In the genomic region with DNA sequence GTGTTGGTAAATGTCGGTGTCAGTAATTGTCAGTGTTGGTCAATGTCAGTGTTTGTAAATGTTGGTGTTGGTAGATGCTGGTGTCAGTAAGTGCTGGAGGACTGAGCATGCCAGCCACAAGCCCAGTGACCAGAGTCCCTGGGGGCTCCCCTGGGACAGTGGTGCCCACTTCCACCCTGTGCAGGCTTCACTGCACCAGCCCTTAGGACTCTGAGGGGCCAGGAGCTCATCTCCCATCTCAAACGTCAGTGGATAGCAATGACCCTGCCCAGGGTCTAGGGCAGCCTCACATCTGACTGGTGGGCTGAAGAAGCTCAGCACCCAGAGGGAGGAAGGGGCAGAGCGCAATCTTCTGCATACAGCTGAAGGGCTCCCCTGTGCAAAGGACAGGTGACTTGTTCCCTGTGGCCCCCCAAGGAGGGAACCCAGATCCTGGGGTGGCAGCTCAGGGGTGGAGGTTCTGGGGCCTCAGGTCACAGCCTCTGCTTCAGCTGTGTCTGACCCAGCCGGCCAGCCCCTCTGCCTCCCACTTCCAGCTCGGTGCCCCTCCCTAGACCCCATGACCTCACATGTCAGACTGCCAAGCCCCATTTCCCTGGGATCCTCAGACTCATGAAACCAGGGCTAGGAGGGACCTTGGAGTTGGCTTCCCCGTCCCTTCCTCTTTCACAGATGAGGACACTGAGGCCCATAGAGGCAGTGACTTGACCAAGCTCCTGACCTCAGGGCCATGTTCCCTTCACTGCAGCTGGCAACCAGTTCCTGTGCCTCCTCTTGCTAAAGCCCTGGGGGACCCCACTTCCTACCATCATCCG, we compare ENCODE assay signal across 19 cellular contexts.
"Had no signal": no experiment of that assay in that cellular context is flagged by ENCODE, and none has a peak within 500 bp of the region (broad histone marks: within the 10 kb centered on the region; RNA-seq: fewer than 3 reads in every experiment).

No MANE protein-coding gene starts in this region.

- H3K4me3 ChIP-seq: body of pancreas, coronary artery, left ventricle myocardium inferior, pancreas, SJSA1, tibial nerve, vagina had no signal

- H3K9me3 ChIP-seq: body of pancreas, left ventricle myocardium inferior, pancreas, SJSA1, tibial nerve, vagina had no signal

- ATAC-seq: body of pancreas; naive thymus-derived CD8-positive, alpha-beta T cell; pancreas; stimulated activated naive CD8-positive, alpha-beta T cell treated with anti-CD3 and anti-CD28 coated beads, Interleukin-15, Interleukin-2, amounts not matched to agents 100 U/mL and 50 U/mL, for 24 hours had no signal

- H3K27ac ChIP-seq: body of pancreas, coronary artery, left ventricle myocardium inferior, pancreas, SJSA1, tibial nerve, vagina had no signal

- DNase-seq: activated CD4-positive, alpha-beta T cell treated with anti-CD3 and anti-CD28 coated beads, Interleukin-2, amount 50 U/mL, for 4 hours; amniotic stem cell; erythroblast; left ventricle myocardium inferior; mesenchymal stem cell; naive thymus-derived CD8-positive, alpha-beta T cell; pancreas; stimulated activated CD4-positive, alpha-beta T cell treated with anti-CD3 and anti-CD28 coated beads, Interleukin-12 subunit alpha, Interleukin-12 subunit beta, amount 100 ng/mL, for 4 hours; stimulated activated CD4-positive, alpha-beta T cell treated with anti-CD3 and anti-CD28 coated beads, Interleukin-1b, Interleukin-23, amount 100 ng/mL, for 48 hours; stimulated activated CD8-positive, alpha-beta memory T cell treated with anti-CD3 and anti-CD28 coated beads, Interleukin-4, amount 100 ng/mL, for 48 hours; stimulated activated naive CD8-positive, alpha-beta T cell treated with anti-CD3 and anti-CD28 coated beads, Interleukin-15, Interleukin-2, amounts not matched to agents 100 U/mL and 50 U/mL, for 24 hours; substantia nigra; SW 1271; T-helper 2 cell had no signal

- H3K27me3 ChIP-seq: body of pancreas, pancreas, SJSA1, tibial nerve, vagina had no signal

- H3K4me1 ChIP-seq: pancreas, SJSA1 had no signal
